In the genomic region with DNA sequence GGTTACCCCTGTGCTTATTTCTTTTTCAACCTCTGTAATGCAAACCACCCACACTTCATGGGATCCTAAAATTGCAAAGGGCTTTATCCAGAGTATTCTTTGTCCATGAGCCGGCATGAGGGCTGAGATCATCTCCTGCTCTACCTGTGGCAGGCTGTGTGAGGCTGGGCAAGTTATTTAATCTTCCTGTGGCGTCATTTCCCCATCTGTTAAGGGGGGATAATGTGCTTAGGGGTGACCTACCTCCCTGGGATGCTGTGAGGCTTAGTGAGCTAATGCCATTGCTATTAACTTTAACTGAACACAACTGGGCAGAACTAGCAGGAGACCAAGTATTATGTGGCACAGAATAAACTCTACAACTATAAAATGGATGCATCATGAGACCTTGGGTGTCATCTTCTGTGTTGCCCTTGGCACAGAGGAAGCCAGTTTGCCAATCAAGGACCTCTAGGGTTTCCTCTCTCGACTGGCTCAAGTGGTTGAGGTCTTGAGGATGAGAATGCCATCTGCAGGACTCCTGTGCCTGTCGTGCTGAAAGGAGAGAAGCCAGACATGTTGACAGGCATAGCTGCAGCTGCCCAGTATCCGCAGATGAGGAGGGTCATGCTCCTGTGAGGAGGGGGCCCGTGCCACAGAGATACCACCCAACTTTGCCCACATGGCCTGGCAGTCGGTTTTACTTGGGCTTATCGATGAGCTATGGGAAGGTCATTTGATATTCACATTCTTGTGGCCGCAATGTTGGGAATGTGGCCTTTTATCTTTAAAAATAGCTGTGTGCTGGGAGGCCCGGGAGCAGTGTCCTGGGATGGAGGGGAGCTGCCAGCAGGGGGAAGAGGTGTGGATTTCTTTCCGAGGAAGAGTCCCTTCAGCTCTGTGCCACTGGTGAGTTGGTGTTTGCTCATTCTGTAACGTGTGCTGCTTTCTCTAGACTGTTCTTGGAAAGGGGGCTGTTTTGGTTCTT, we compare ENCODE assay signal across 12 cellular contexts. TPM values are rescaled to one million over a fixed set of nuclear protein-coding genes. Genes with fewer than 3 reads are reported as not detected.
DNase-seq lines count a peak whose midpoint lies in the region; FAIRE-seq and TF ChIP-seq lines count a peak whose summit lies in the region.
"Had no signal": no experiment of that assay in that cellular context is flagged by ENCODE, and none has a peak within 500 bp of the region (broad histone marks: within the 10 kb centered on the region; RNA-seq: fewer than 3 reads in every experiment).

No MANE protein-coding gene starts in this region.

- H3K4me2 ChIP-seq in astrocyte (ENCODE audit: low read length) = no peak overlapping the region

- no peak overlapping the region for H3K4me3 ChIP-seq in BJ (ENCODE audit: low read depth, low read length)
- no peak overlapping the region for H3K4me3 ChIP-seq in astrocyte (ENCODE audit: insufficient read depth, low read depth, low read length)
- no peak overlapping the region for H3K4me3 ChIP-seq in CD8-positive, alpha-beta memory T cell (ENCODE audit: low read length)

- no peaks in the 10 kb centered on the region for H3K4me1 ChIP-seq in astrocyte (ENCODE audit: insufficient read depth, low read length)
- H3K4me1 ChIP-seq in CD8-positive, alpha-beta memory T cell (ENCODE audit: insufficient read depth, low read length) = no peaks in the 10 kb centered on the region

- H3K27me3 ChIP-seq in BJ (ENCODE audit: control insufficient read depth, insufficient read depth, low read length) (peaks cover 11% of the 10 kb centered on the region), astrocyte (ENCODE audit: insufficient read depth, low read length) (peaks cover 34% of the 10 kb centered on the region)
- no peaks in the 10 kb centered on the region for H3K27me3 ChIP-seq in CD8-positive, alpha-beta memory T cell (ENCODE audit: insufficient read depth, low read length, poor library complexity, severe bottlenecking)

- H3K79me2 ChIP-seq in astrocyte (ENCODE audit: insufficient read depth, low read length) = no peaks in the 10 kb centered on the region

- CTCF ChIA-PET in BJ (lab: Yijun Ruan, JAX) = interaction anchor here (0.9 kb wide), 1 partner anchor 9 kb away, joined by 3 read pairs; no protein-coding TSS in a partner anchor
- CTCF ChIA-PET in CD8-positive, alpha-beta memory T cell (lab: Charles Lee) = no interaction called here

- no peaks in the 10 kb centered on the region for H3K36me3 Mint-ChIP-seq in astrocyte (ENCODE audit: low read depth, unreplicated experiment)
- H3K36me3 Mint-ChIP-seq in CD8-positive, alpha-beta memory T cell = no peaks in the 10 kb centered on the region
- H3K36me3 Mint-ChIP-seq: activated CD8-positive, alpha-beta memory T cell treated with anti-CD3 and anti-CD28 coated beads, Interleukin-2, amount 10 ng/mL, durations not matched to agents 7 days and 5 days had no signal

- H3K27me3 Mint-ChIP-seq in astrocyte (ENCODE audit: low read depth, unreplicated experiment) = peaks cover 26% of the 10 kb centered on the region
- H3K27me3 Mint-ChIP-seq in CD8-positive, alpha-beta memory T cell = peaks cover 35 to 62% of the 10 kb centered on the region in 2 donors

- peak; percentile 8; the same call in 1 of the 2 replicates for TF ChIP-seq CTCF in BJ (IDR thresholded peaks at IDR 0.05; ENCODE audit: insufficient read depth, low read depth, low read length)
- TF ChIP-seq CTCF in astrocyte (IDR thresholded peaks at IDR 0.05; ENCODE audit: insufficient read depth, low read depth, low read length) = peak; percentile 17

- H3K27ac ChIP-seq in astrocyte (ENCODE audit: low read depth, low read length) = no peak overlapping the region
- H3K27ac ChIP-seq in CD8-positive, alpha-beta memory T cell (ENCODE audit: low read depth, low read length) = no peak overlapping the region
- H3K27ac ChIP-seq: C4-2B had no signal

- no peaks in the 10 kb centered on the region for H3K9me3 ChIP-seq in astrocyte (ENCODE audit: insufficient read depth, low read depth, low read length)
- no peaks in the 10 kb centered on the region for H3K9me3 ChIP-seq in CD8-positive, alpha-beta memory T cell (ENCODE audit: low read length)

- H2AFZ ChIP-seq in astrocyte (ENCODE audit: low read depth, low read length) = no peak overlapping the region

- H3K27ac Mint-ChIP-seq in astrocyte (ENCODE audit: unreplicated experiment) = no peak overlapping the region
- H3K27ac Mint-ChIP-seq in CD8-positive, alpha-beta memory T cell = no peak overlapping the region
- H3K27ac Mint-ChIP-seq: activated CD8-positive, alpha-beta memory T cell treated with anti-CD3 and anti-CD28 coated beads, Interleukin-2, amount 10 ng/mL, durations not matched to agents 7 days and 5 days had no signal

- H3K36me3 ChIP-seq in BJ (ENCODE audit: control insufficient read depth, insufficient read depth, low read length) (no peaks in the 10 kb centered on the region), astrocyte (ENCODE audit: insufficient read depth, low read length) (no peaks in the 10 kb centered on the region)
- no peaks in the 10 kb centered on the region for H3K36me3 ChIP-seq in CD8-positive, alpha-beta memory T cell (ENCODE audit: insufficient read depth, low read length)

- peaks cover 9% of the 10 kb centered on the region for H3K4me1 Mint-ChIP-seq in astrocyte (ENCODE audit: low read depth, unreplicated experiment)
- H3K4me1 Mint-ChIP-seq in CD8-positive, alpha-beta memory T cell = no peaks in the 10 kb centered on the region
- H3K4me1 Mint-ChIP-seq: activated CD8-positive, alpha-beta memory T cell treated with anti-CD3 and anti-CD28 coated beads, Interleukin-2, amount 10 ng/mL, durations not matched to agents 7 days and 5 days had no signal

- FAIRE-seq in astrocyte (lab: Jason Lieb, UNC) = no peak
- FAIRE-seq: endothelial cell of umbilical vein, islet of Langerhans had no signal

- no peaks in the 10 kb centered on the region for H4K20me1 ChIP-seq in astrocyte (ENCODE audit: insufficient read depth, low read length)

- no peak overlapping the region for H3K9ac ChIP-seq in astrocyte (ENCODE audit: low read length)

- H3K9me3 Mint-ChIP-seq in astrocyte (ENCODE audit: unreplicated experiment) = no peaks in the 10 kb centered on the region
- no peaks in the 10 kb centered on the region for H3K9me3 Mint-ChIP-seq in CD8-positive, alpha-beta memory T cell

- H3K4me3 Mint-ChIP-seq in astrocyte (ENCODE audit: unreplicated experiment) = no peak overlapping the region
- H3K4me3 Mint-ChIP-seq in CD8-positive, alpha-beta memory T cell = no peak overlapping the region
- H3K4me3 Mint-ChIP-seq: activated CD8-positive, alpha-beta memory T cell treated with anti-CD3 and anti-CD28 coated beads, Interleukin-2, amount 10 ng/mL, durations not matched to agents 7 days and 5 days had no signal

- DNase-seq in BJ (ENCODE audit: low read depth) (no peak), HuH-7 (ENCODE audit: low spot score) (peak; percentile 56), astrocyte (ENCODE audit: low read depth) (no peak), iPS-NIHi7 (ENCODE audit: extremely low spot score) (peak; percentile 76), DMS53 treated with DMSO at 0.1 percent for 48 hours (lab: John Stamatoyannopoulos, UW; ENCODE audit: unreplicated experiment) (no peak), dedifferentiated amniotic fluid mesenchymal stem cell (ENCODE audit: extremely low spot score) (no peak)
- DNase-seq in CD8-positive, alpha-beta memory T cell = no peak
- no peak for DNase-seq in activated naive CD4-positive, alpha-beta T cell (lab: John Stamatoyannopoulos, UW)
- DNase-seq: activated CD8-positive, alpha-beta memory T cell treated with anti-CD3 and anti-CD28 coated beads, Interleukin-2, amount 10 ng/mL, durations not matched to agents 7 days and 5 days had no signal

- POLR2A ChIA-PET in BJ (lab: Charles Lee) = interaction anchor here (0.5 kb wide), 1 partner anchor 53 kb away, joined by 6 read pairs; no protein-coding TSS in a partner anchor
- POLR2A ChIA-PET in CD8-positive, alpha-beta memory T cell (lab: Charles Lee) = no interaction called here

RNA-seq across cellular contexts. Expression of gene FRMPD1, which starts 17.2 kb away (rescaled TPM):
- polyA plus RNA-seq in BJ (2011; rRNA removed) = not detected in 2 replicates
- polyA minus RNA-seq in BJ (2011; rRNA and poly(A)+ RNA removed) = not detected in 2 replicates
- total RNA-seq in astrocyte = 0.05 and 0.07 TPM in 2 replicates
- not detected for total RNA-seq in CD8-positive, alpha-beta memory T cell
- not detected for polyA plus RNA-seq in CD8-positive, alpha-beta memory T cell
- total RNA-seq: activated CD8-positive, alpha-beta memory T cell treated with anti-CD3 and anti-CD28 coated beads, Interleukin-2, amount 10 ng/mL, durations not matched to agents 7 days and 5 days; endothelial cell of umbilical vein had no signal
- polyA plus RNA-seq: endothelial cell of umbilical vein had no signal

Comparison
In these comparisons a context has a peak if more than half of its experiments do, and no peak if none do; other contexts are left out.
1. DNase-seq: peak in HuH-7 (single experiment) and iPS-NIHi7 (single experiment); none in BJ (single experiment), astrocyte (single experiment), DMS53 treated with DMSO at 0.1 percent for 48 hours (single experiment), dedifferentiated amniotic fluid mesenchymal stem cell (single experiment), CD8-positive, alpha-beta memory T cell (0 of 5) and activated naive CD4-positive, alpha-beta T cell (0 of 4).